Comparison of ENCODE assay signal across 19 cellular contexts in genomic region chr12:51831827-51832226, GRCh38. TPM values are rescaled to one million over a fixed set of nuclear protein-coding genes. Genes with fewer than 3 reads are reported as not detected.
"Had no signal": no experiment of that assay in that cellular context is flagged by ENCODE, and none has a peak within 500 bp of the region (broad histone marks: within the 10 kb centered on the region; RNA-seq: fewer than 3 reads in every experiment).

No MANE protein-coding gene starts in this region.

RNA-seq across cellular contexts. Expression of gene FIGNL2, which starts 16.7 kb away (rescaled TPM):
- total RNA-seq: foreskin keratinocyte had no signal
- polyA plus RNA-seq: mammary epithelial cell had no signal

RNA-seq across cellular contexts. Expression of gene ANKRD33, which starts 56.1 kb away (rescaled TPM):
- total RNA-seq: chondrocyte, colonic mucosa, esophagus muscularis mucosa, fibroblast of villous mesenchyme, foreskin keratinocyte, frontal cortex, gastroesophageal sphincter, heart right ventricle, kidney epithelial cell, left cardiac atrium, left lobe of liver, left ventricle myocardium inferior, liver, mammary epithelial cell, mesenteric fat pad, myocyte had no signal
- polyA plus RNA-seq: esophagus, fibroblast of lung, foreskin keratinocyte, immature natural killer cell, liver, mammary epithelial cell had no signal
